ENCODE assay signal across 8 cellular contexts in the genomic region with DNA sequence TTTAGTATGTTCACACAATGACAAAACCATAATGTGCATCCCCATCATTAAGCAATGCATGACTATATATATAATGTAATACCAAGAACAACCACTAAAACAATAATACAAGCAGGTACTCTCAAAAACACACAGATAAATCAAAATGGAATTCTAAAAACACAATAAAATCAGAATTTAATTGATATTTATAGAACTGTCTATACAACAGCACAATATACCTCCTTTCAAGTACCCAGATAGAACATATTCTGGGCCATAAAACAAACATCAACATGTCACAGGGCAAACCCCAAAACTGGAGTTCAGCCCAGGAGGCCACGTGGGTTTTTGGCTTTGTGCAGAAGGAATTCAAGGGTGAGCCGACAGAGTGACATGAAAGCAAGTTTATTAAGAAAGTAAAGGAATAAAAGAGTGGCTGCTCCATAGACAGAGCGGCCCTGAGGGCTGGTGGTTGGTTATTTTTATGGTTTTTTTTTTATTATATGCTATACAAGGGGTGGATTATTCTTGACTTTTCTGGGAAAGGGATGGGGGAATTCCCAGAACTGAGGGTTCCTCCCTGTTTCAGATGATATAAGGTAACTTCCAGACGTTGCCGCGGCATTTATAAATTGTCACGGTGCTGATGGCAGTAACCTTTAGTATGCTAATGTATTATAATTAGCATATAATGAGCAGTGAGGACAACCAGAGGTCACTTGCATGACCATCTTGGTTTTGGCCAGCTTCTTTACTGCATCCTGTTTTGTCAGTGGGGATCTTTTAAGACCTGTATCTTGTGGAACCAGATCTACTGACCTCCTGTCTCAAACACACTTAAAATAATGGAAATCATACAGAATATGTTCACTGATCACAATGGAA. TPM values are rescaled to one million over a fixed set of nuclear protein-coding genes. Genes with fewer than 3 reads are reported as not detected.
DNase-seq lines count a peak whose midpoint lies in the region; ATAC-seq and TF ChIP-seq lines count a peak whose summit lies in the region.

No MANE protein-coding gene starts in this region.

- H4K20me1 ChIP-seq in hepatocyte (ENCODE audit: insufficient read depth, poor library complexity, severe bottlenecking), result peaks cover 3% of the 10 kb centered on the region

- ATAC-seq in left lobe of liver (peak; percentile 34), left lung (no peak), GM18870 (IDR thresholded peaks at IDR 0.05; ENCODE audit: unreplicated experiment) (no peak)

- intact Hi-C loops in left lung (cut with DNase I), result no loop called here

- WGBS in hepatocyte (ENCODE audit: low lambda C conversion rate, missing lambda C conversion rate), result 93% methylated on average over 7 of the region's 7 CpGs

- DNase-seq in A172 (ENCODE audit: low spot score) (peak; percentile 33), H4 (ENCODE audit: low spot score) (peak; percentile 69), brain microvascular endothelial cell (no peak), left lobe of liver (ENCODE audit: low spot score) (no peak), left lung (no peak), hepatocyte (ENCODE audit: low spot score) (no peak), NOMO-1 (lab: John Stamatoyannopoulos, UW; ENCODE audit: unreplicated experiment in 2 of 2) (no peak)

- H3K9me3 ChIP-seq in left lung (no peaks in the 10 kb centered on the region), hepatocyte (ENCODE audit: low read depth) (peaks cover 5% of the 10 kb centered on the region)

- H3K27ac ChIP-seq in brain microvascular endothelial cell, result no peak overlapping the region
- no peak overlapping the region for H3K27ac ChIP-seq in left lung
- H3K27ac ChIP-seq in hepatocyte, result no peak overlapping the region

- in situ Hi-C loops in brain microvascular endothelial cell (cut with HindIII; ENCODE audit: low pct_ligation_motif_present, low sequenced_read_pairs), result no loop called here

- peak; percentile 15 for TF ChIP-seq CTCF in brain microvascular endothelial cell (IDR thresholded peaks at IDR 0.05; ENCODE audit: low read depth, low read length, missing control alignments)
- TF ChIP-seq CTCF in left lung (IDR thresholded peaks at IDR 0.05), result no peak
- TF ChIP-seq CTCF in hepatocyte (IDR thresholded peaks at IDR 0.05; ENCODE audit: poor library complexity), result no peak

- H3K27me3 ChIP-seq in brain microvascular endothelial cell (replicated peaks) (no peaks in the 10 kb centered on the region), left lung (no peaks in the 10 kb centered on the region), hepatocyte (no peaks in the 10 kb centered on the region)

- no peak overlapping the region for H3K4me2 ChIP-seq in hepatocyte

- peaks cover 99% of the 10 kb centered on the region for H3K79me2 ChIP-seq in hepatocyte

- H3K4me1 ChIP-seq in left lung (peaks cover 0 to 3% of the 10 kb centered on the region in 2 donors), hepatocyte (ENCODE audit: insufficient read depth) (no peaks in the 10 kb centered on the region)

- H3K4me3 ChIP-seq in brain microvascular endothelial cell (ENCODE audit: low read depth, low read length) (no peak overlapping the region), left lung (no peak overlapping the region), hepatocyte (no peak overlapping the region)

- H3K36me3 ChIP-seq in brain microvascular endothelial cell (replicated peaks), result no peaks in the 10 kb centered on the region
- H3K36me3 ChIP-seq in left lung, result no peaks in the 10 kb centered on the region
- no peaks in the 10 kb centered on the region for H3K36me3 ChIP-seq in hepatocyte (replicated peaks; ENCODE audit: insufficient read depth, low read depth)

- H3K9me2 ChIP-seq in hepatocyte (replicated peaks; ENCODE audit: insufficient read depth), result no peaks in the 10 kb centered on the region

- no peak overlapping the region for H2AFZ ChIP-seq in hepatocyte

RNA-seq across cellular contexts. Expression of a gene that starts 5.6 kb away (rescaled TPM):
- total RNA-seq in A172 (2014; rRNA removed; shearing (Covaris generic)), result 21.9 and 28.7 TPM in 2 replicates
- total RNA-seq in H4 (2014; rRNA removed; shearing (Covaris generic)), result 19.9 and 30.9 TPM in 2 replicates
- total RNA-seq in left lobe of liver, result 2.5 TPM
- 10 to 100 TPM; 14.0 to 21.7 TPM for total RNA-seq in left lung
- total RNA-seq in hepatocyte, result 37.2 and 37.7 TPM in 2 replicates
- 15.5 and 20.2 TPM in 2 replicates for polyA plus RNA-seq in hepatocyte

RNA-seq across cellular contexts. Expression of a gene that starts 44.3 kb away (rescaled TPM):
- 22.6 and 23.1 TPM in 2 replicates for total RNA-seq in A172 (2014; rRNA removed; shearing (Covaris generic))
- total RNA-seq in H4 (2014; rRNA removed; shearing (Covaris generic)), result 28.1 and 29.4 TPM in 2 replicates
- total RNA-seq in left lobe of liver (2.5 TPM), left lung (10 to 100 TPM in 1 of 2 donors, 1 to 10 TPM in 1; 9.2 to 11.3 TPM), hepatocyte (10.2 and 10.5 TPM in 2 replicates)
- 8.7 and 9.0 TPM in 2 replicates for polyA plus RNA-seq in hepatocyte

Comparison
In these comparisons a context has a peak if more than half of its experiments do, and no peak if none do; other contexts are left out.
1. DNase-seq: peak in A172 (single experiment) and H4 (single experiment); none in brain microvascular endothelial cell (single experiment), left lobe of liver (single experiment), left lung (0 of 2), hepatocyte (single experiment) and NOMO-1 (0 of 2).